Comparison of ENCODE assay signal across 20 cellular contexts in the genomic region with DNA sequence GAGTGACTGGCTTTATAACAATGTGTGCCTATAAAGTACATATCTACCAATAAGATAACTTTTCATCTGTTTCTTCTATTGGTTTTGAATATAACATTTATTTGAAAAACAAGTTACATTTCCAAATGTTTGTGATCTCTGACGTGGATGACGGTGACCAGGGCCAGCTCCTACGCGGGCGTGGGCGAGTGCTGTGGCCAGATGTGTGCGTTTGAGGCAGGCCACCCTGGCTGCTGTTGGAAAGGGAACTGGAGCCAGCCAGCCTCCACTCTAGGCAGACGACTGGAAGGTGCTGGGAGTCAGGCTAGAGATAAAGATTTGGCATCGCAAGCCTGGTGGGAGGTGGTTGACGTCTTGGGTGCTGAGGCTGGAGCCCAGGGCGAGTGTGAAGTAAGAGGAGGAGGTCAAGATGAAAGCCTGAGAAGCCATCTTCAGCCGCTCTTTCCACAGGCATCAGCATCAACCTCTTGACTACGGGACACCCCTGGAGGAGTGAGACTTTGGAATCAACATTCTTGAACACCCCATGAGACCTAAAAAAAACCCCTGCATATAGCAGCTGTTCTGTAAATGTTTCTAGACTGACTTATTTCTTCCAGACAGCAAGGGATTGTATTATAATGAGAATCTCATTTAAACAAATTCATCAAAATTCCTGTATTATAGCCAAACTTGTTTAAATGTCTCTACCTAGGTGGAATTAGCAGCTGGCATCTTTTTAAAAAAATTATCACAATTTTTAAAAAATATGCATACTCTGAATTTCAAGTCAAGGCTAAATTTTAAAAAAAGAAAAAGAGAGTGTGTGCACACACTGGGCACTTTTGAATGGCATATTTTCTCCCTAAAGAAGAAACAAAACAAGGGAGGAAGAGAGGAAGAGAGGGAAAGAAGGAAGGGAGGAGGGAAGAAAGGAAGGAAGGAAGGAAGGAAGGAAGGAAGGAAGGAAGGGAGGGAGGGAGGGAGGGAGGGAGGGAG.
DNase-seq lines count a peak whose midpoint lies in the region; ATAC-seq, FAIRE-seq and TF ChIP-seq lines count a peak whose summit lies in the region.
"Had no signal": no experiment of that assay in that cellular context is flagged by ENCODE, and none has a peak within 500 bp of the region (broad histone marks: within the 10 kb centered on the region; RNA-seq: fewer than 3 reads in every experiment).

No MANE protein-coding gene starts in this region.

- FAIRE-seq in endometrium (lab: Jason Lieb, UNC), result peak; percentile 99
- no peak for FAIRE-seq in RCC 7860 (lab: Jason Lieb, UNC)
- FAIRE-seq: D721Med had no signal

- H3K9me3 ChIP-seq in left lung (no peaks in the 10 kb centered on the region), sigmoid colon (no peaks in the 10 kb centered on the region)
- H3K9me3 ChIP-seq: thyroid gland had no signal

- TF ChIP-seq CTCF in LNCaP clone FGC (IDR thresholded peaks at IDR 0.05; ENCODE audit: control insufficient read depth, extremely low read depth, insufficient read depth), result no peak
- no peak for TF ChIP-seq CTCF in left lung (IDR thresholded peaks at IDR 0.05)
- TF ChIP-seq CTCF in sigmoid colon (IDR thresholded peaks at IDR 0.05), result no peak

- H3K4me1 Mint-ChIP-seq in stimulated activated effector memory CD8-positive, alpha-beta T cell treated with anti-CD3 and anti-CD28 coated beads, Interleukin-12 subunit alpha, Interleukin-12 subunit beta, amount 100 ng/mL, for 72 hours, result no peaks in the 10 kb centered on the region

- no peaks in the 10 kb centered on the region for H3K36me3 Mint-ChIP-seq in stimulated activated effector memory CD8-positive, alpha-beta T cell treated with anti-CD3 and anti-CD28 coated beads, Interleukin-12 subunit alpha, Interleukin-12 subunit beta, amount 100 ng/mL, for 72 hours
- H3K36me3 Mint-ChIP-seq: activated CD4-positive, alpha-beta memory T cell treated with anti-CD3 and anti-CD28 coated beads for 36 hours; activated naive CD4-positive, alpha-beta T cell treated with anti-CD3 and anti-CD28 coated beads, Interleukin-2, amount 50 U/mL, for 72 hours; brain; IgD-negative memory B cell had no signal

- H3K9me3 Mint-ChIP-seq in stimulated activated effector memory CD8-positive, alpha-beta T cell treated with anti-CD3 and anti-CD28 coated beads, Interleukin-12 subunit alpha, Interleukin-12 subunit beta, amount 100 ng/mL, for 72 hours, result no peaks in the 10 kb centered on the region
- H3K9me3 Mint-ChIP-seq: activated CD4-positive, alpha-beta memory T cell treated with anti-CD3 and anti-CD28 coated beads for 36 hours; activated naive CD4-positive, alpha-beta T cell treated with anti-CD3 and anti-CD28 coated beads, Interleukin-2, amount 50 U/mL, for 72 hours; brain; IgD-negative memory B cell; nephron progenitor cell had no signal

- WGBS in sigmoid colon, 2 donors, result 68 to 79% methylated on average over 13 of the region's 13 CpGs

- TF ChIP-seq EP300 in sigmoid colon (IDR thresholded peaks at IDR 0.05), result peak in 1 of 4 donors; percentile 21

- no peak overlapping the region for H3K27ac ChIP-seq in left lung
- peak overlapping the region in 3 of 4 donors; percentile 32 to 72 (median 65) for H3K27ac ChIP-seq in sigmoid colon

- DNase-seq in LNCaP clone FGC (ENCODE audit: low read depth), result peak; percentile 33
- DNase-seq in left lung, result no peak
- no peak for DNase-seq in sigmoid colon
- DNase-seq in stimulated activated effector memory CD8-positive, alpha-beta T cell treated with anti-CD3 and anti-CD28 coated beads, Interleukin-12 subunit alpha, Interleukin-12 subunit beta, amount 100 ng/mL, for 72 hours (ENCODE audit: low spot score in 2 of 2), result no peak
- DNase-seq in NCI-H1417 (lab: John Stamatoyannopoulos, UW), result no peak
- no peak for DNase-seq in RCC 7860 (ENCODE audit: low spot score)
- DNase-seq: activated CD4-positive, alpha-beta memory T cell treated with anti-CD3 and anti-CD28 coated beads for 36 hours; activated T-cell treated with anti-CD3 and anti-CD28 coated beads, Interleukin-2, amount 50 U/mL, for 48 hours; MV-4-11; NCI-H2081 treated with DMSO at 0.1 percent for 48 hours; NCI-H69; nephron progenitor cell; thyroid gland had no signal

- H3K4me3 ChIP-seq in LNCaP clone FGC (ENCODE audit: low read depth, low read length), result no peak overlapping the region
- H3K4me3 ChIP-seq in left lung, result no peak overlapping the region
- no peak overlapping the region for H3K4me3 ChIP-seq in sigmoid colon
- H3K4me3 ChIP-seq: skin epidermis, thyroid gland had no signal

- ATAC-seq in left lung (peak; percentile 21), HG03108 (IDR thresholded peaks at IDR 0.05; ENCODE audit: unreplicated experiment) (no peak)
- ATAC-seq in stimulated activated effector memory CD8-positive, alpha-beta T cell treated with anti-CD3 and anti-CD28 coated beads, Interleukin-12 subunit alpha, Interleukin-12 subunit beta, amount 100 ng/mL, for 72 hours, result no peak
- ATAC-seq: activated naive CD4-positive, alpha-beta T cell treated with anti-CD3 and anti-CD28 coated beads, Interleukin-2, amount 50 U/mL, for 72 hours had no signal

- H3K4me1 ChIP-seq in left lung, result no peaks in the 10 kb centered on the region
- peaks cover 0 to 16% (median 13%) of the 10 kb centered on the region in 4 donors for H3K4me1 ChIP-seq in sigmoid colon

- H3K27me3 ChIP-seq in left lung (no peaks in the 10 kb centered on the region), sigmoid colon (no peaks in the 10 kb centered on the region)
- H3K27me3 ChIP-seq: thyroid gland had no signal

- TF ChIP-seq POLR2A in sigmoid colon (IDR thresholded peaks at IDR 0.05), result no peak

- intact Hi-C loops in left lung (cut with DNase I), result no loop called here
- intact Hi-C loops in sigmoid colon (cut with DNase I), result no loop called here

- H3K27ac Mint-ChIP-seq in stimulated activated effector memory CD8-positive, alpha-beta T cell treated with anti-CD3 and anti-CD28 coated beads, Interleukin-12 subunit alpha, Interleukin-12 subunit beta, amount 100 ng/mL, for 72 hours, result no peak overlapping the region
- H3K27ac Mint-ChIP-seq: activated CD4-positive, alpha-beta memory T cell treated with anti-CD3 and anti-CD28 coated beads for 36 hours; activated naive CD4-positive, alpha-beta T cell treated with anti-CD3 and anti-CD28 coated beads, Interleukin-2, amount 50 U/mL, for 72 hours; IgD-negative memory B cell; nephron progenitor cell had no signal

- H3K36me3 ChIP-seq in left lung (no peaks in the 10 kb centered on the region), sigmoid colon (no peaks in the 10 kb centered on the region)
- H3K36me3 ChIP-seq: thyroid gland had no signal

- no peak overlapping the region for H3K4me3 Mint-ChIP-seq in stimulated activated effector memory CD8-positive, alpha-beta T cell treated with anti-CD3 and anti-CD28 coated beads, Interleukin-12 subunit alpha, Interleukin-12 subunit beta, amount 100 ng/mL, for 72 hours
- H3K4me3 Mint-ChIP-seq: activated CD4-positive, alpha-beta memory T cell treated with anti-CD3 and anti-CD28 coated beads for 36 hours; brain; IgD-negative memory B cell; nephron progenitor cell had no signal

Comparison
In these comparisons a context has a peak if more than half of its experiments do, and no peak if none do; other contexts are left out.
1. H3K27ac ChIP-seq: peak in sigmoid colon (3 of 4); none in left lung (0 of 2).